In the genomic region with DNA sequence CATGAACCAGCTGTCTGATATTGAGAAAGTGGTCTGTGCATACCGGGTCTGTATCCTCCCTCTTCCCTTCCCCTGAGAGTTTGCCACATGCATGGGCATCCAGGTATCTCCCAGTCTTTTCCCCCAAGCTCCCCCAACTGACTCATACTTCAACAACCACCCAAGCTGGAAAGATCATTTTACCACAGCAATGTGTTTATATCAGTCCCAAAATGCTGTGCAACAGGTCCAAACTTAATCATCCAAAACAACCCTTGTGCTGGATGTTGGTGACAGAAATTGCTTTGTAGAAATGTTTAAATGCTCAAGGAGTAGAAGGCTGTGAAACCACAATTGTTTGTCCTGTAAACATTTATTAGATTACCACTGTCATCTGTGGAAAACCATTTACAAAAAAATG, we compare ENCODE assay signal across 31 cellular contexts.
"Had no signal": no experiment of that assay in that cellular context is flagged by ENCODE, and none has a peak within 500 bp of the region (broad histone marks: within the 10 kb centered on the region; RNA-seq: fewer than 3 reads in every experiment).

No MANE protein-coding gene starts in this region.

- H3K4me3 ChIP-seq: colonic mucosa, esophagus muscularis mucosa, heart right ventricle, lower lobe of right lung, mucosa of descending colon, prostate gland, sigmoid colon, skin epidermis, spleen, testis, tibial artery, upper lobe of left lung, uterus had no signal

- H3K27ac Mint-ChIP-seq: dendritic cell treated with granulocyte-macrophage colony-stimulating factor and Interleukin-4, amounts not matched to agents 40 ng/mL and 50 ng/mL, for 4 days; endodermal cell; naive B cell; natural killer cell treated with Interleukin-12 subunit alpha and Interleukin-12 subunit beta and Interleukin-15 and Interleukin-18, amount 100 ng/mL, for 72 hours; stimulated activated memory B cell treated with anti-CD40 and anti-IgM and Interleukin-4, amounts not matched to agents 10 μg/mL and 1 μg/mL and 100 μg/mL, for 72 hours had no signal

- H3K9me3 ChIP-seq: colonic mucosa, esophagus muscularis mucosa, lower lobe of right lung, mucosa of descending colon, prostate gland, testis, tibial artery, upper lobe of left lung, uterus had no signal

- H3K4me1 Mint-ChIP-seq: endodermal cell; neural crest cell; stimulated activated memory B cell treated with anti-CD40 and anti-IgM and Interleukin-4, amounts not matched to agents 10 μg/mL and 1 μg/mL and 100 μg/mL, for 72 hours had no signal

- H3K9ac ChIP-seq: parathyroid adenoma had no signal

- H3K79me2 ChIP-seq: parathyroid adenoma had no signal

- H3K4me3 Mint-ChIP-seq: dendritic cell treated with granulocyte-macrophage colony-stimulating factor and Interleukin-4, amounts not matched to agents 40 ng/mL and 50 ng/mL, for 4 days; endodermal cell; natural killer cell treated with Interleukin-12 subunit alpha and Interleukin-12 subunit beta and Interleukin-15 and Interleukin-18, amount 100 ng/mL, for 72 hours; neural crest cell; stimulated activated memory B cell treated with anti-CD40 and anti-IgM and Interleukin-4, amounts not matched to agents 10 μg/mL and 1 μg/mL and 100 μg/mL, for 72 hours had no signal

- H3K9me3 Mint-ChIP-seq: dendritic cell treated with granulocyte-macrophage colony-stimulating factor and Interleukin-4, amounts not matched to agents 40 ng/mL and 50 ng/mL, for 4 days; natural killer cell treated with Interleukin-12 subunit alpha and Interleukin-12 subunit beta and Interleukin-15 and Interleukin-18, amount 100 ng/mL, for 72 hours had no signal

- H3K4me1 ChIP-seq: colonic mucosa, lower lobe of right lung, parathyroid adenoma, prostate gland, sigmoid colon, testis, uterus had no signal

- H3K27me3 ChIP-seq: colonic mucosa, esophagus muscularis mucosa, heart right ventricle, sigmoid colon, spleen, testis, tibial artery, upper lobe of left lung, uterus had no signal

- FAIRE-seq: islet of Langerhans had no signal

- H2AFZ ChIP-seq: parathyroid adenoma had no signal

- DNase-seq: colonic mucosa; effector CD8-positive, alpha-beta T cell; endodermal cell; foreskin melanocyte; glutamatergic neuron; heart right ventricle; hippocampal formation; left colon; left ventricle myocardium superior; lower lobe of right lung; mucosa of descending colon; naive B cell; right cardiac atrium; sigmoid colon; spleen; stimulated activated CD4-positive, alpha-beta T cell treated with anti-CD3 and anti-CD28 coated beads, Interleukin-4, amount 100 ng/mL, for 4 hours; stimulated activated naive CD8-positive, alpha-beta T cell treated with anti-CD3 and anti-CD28 coated beads, Interleukin-15, Interleukin-2, amounts not matched to agents 100 U/mL and 50 U/mL, for 24 hours; substantia nigra; testis; tibial artery; upper lobe of left lung; uterus had no signal

- H3K36me3 ChIP-seq: colonic mucosa, esophagus muscularis mucosa, heart right ventricle, lower lobe of right lung, prostate gland, sigmoid colon, spleen, tibial artery, upper lobe of left lung, uterus had no signal

- H3K36me3 Mint-ChIP-seq: naive B cell; stimulated activated memory B cell treated with anti-CD40 and anti-IgM and Interleukin-4, amounts not matched to agents 10 μg/mL and 1 μg/mL and 100 μg/mL, for 72 hours had no signal

- H3K27ac ChIP-seq: colonic mucosa, esophagus muscularis mucosa, heart right ventricle, lower lobe of right lung, parathyroid adenoma, prostate gland, sigmoid colon, spleen, testis, tibial artery, upper lobe of left lung, uterus had no signal

- ATAC-seq: heart right ventricle; left colon; left ventricle myocardium superior; lower lobe of right lung; mucosa of descending colon; natural killer cell treated with Interleukin-12 subunit alpha and Interleukin-12 subunit beta and Interleukin-15 and Interleukin-18, amount 100 ng/mL, for 72 hours; right cardiac atrium; stimulated activated memory B cell treated with anti-CD40 and anti-IgM and Interleukin-4, amounts not matched to agents 10 μg/mL and 1 μg/mL and 100 μg/mL, for 72 hours; stimulated activated naive CD8-positive, alpha-beta T cell treated with anti-CD3 and anti-CD28 coated beads, Interleukin-15, Interleukin-2, amounts not matched to agents 100 U/mL and 50 U/mL, for 24 hours had no signal

- H3K27me3 Mint-ChIP-seq: dendritic cell treated with granulocyte-macrophage colony-stimulating factor and Interleukin-4, amounts not matched to agents 40 ng/mL and 50 ng/mL, for 4 days; natural killer cell treated with Interleukin-12 subunit alpha and Interleukin-12 subunit beta and Interleukin-15 and Interleukin-18, amount 100 ng/mL, for 72 hours had no signal
